In genomic region chr1:86503477-86504129, GRCh38 we compare ENCODE assay signal across 8 cellular contexts. TPM values are rescaled to one million over a fixed set of nuclear protein-coding genes. Genes with fewer than 3 reads are reported as not detected.
DNase-seq lines count a peak whose midpoint lies in the region; TF ChIP-seq lines count a peak whose summit lies in the region.

No MANE protein-coding gene starts in this region.

- no peak for TF ChIP-seq POLR2A in ovary (IDR thresholded peaks at IDR 0.05)

- TF ChIP-seq CTCF in DOHH2 (IDR thresholded peaks at IDR 0.05; ENCODE audit: low read depth, low read length, poor library complexity, severe bottlenecking) (no peak), WERI-Rb-1 (IDR thresholded peaks at IDR 0.05; ENCODE audit: low read depth, low read length) (no peak), ovary (IDR thresholded peaks at IDR 0.05) (no peak), foreskin fibroblast (IDR thresholded peaks at IDR 0.05; ENCODE audit: low read depth, low read length) (no peak)

- H3K27ac ChIP-seq in DOHH2 (ENCODE audit: low read depth, low read length) (no peak overlapping the region), WERI-Rb-1 (no peak overlapping the region), ovary (peak overlapping the region; percentile 58 to 73)

- H3K9me3 ChIP-seq in DOHH2 (ENCODE audit: control insufficient read depth, insufficient read depth, low read length) = no peaks in the 10 kb centered on the region
- H3K9me3 ChIP-seq in WERI-Rb-1 (ENCODE audit: severe bottlenecking) = no peaks in the 10 kb centered on the region
- no peaks in the 10 kb centered on the region for H3K9me3 ChIP-seq in ovary

- WGBS in ovary, 3 donors = 4 to 5% (median 5%) methylated on average over 17 of the region's 17 CpGs

- H3K4me3 ChIP-seq in DOHH2 (ENCODE audit: low read length) (peak overlapping the region; percentile 75; the same call in 1 of the 2 replicates), WERI-Rb-1 (ENCODE audit: low read depth, low read length) (peak overlapping the region; percentile 65), ovary (peak overlapping the region; percentile 24), foreskin fibroblast (ENCODE audit: low read depth in 1 of 2, low read length in 2 of 2) (no peak overlapping the region)

- peak overlapping the region; percentile 92; the same call in 1 of the 2 replicates for H3K4me2 ChIP-seq in DOHH2 (ENCODE audit: low read length)

- peaks cover 34% of the 10 kb centered on the region for H3K27me3 ChIP-seq in DOHH2 (ENCODE audit: control insufficient read depth, low read length)
- H3K27me3 ChIP-seq in WERI-Rb-1 (ENCODE audit: insufficient read depth, low read depth, severe bottlenecking) = no peaks in the 10 kb centered on the region
- no peaks in the 10 kb centered on the region for H3K27me3 ChIP-seq in ovary

- H3K36me3 ChIP-seq in DOHH2 (ENCODE audit: control insufficient read depth, low read length) (no peaks in the 10 kb centered on the region), WERI-Rb-1 (no peaks in the 10 kb centered on the region), ovary (no peaks in the 10 kb centered on the region)

- intact Hi-C loops in cardiac septum (cut with DNase I) (loop anchor here (5.0 to 10.0 kb wide), 3 partner anchors 121 to 581 kb away; partner anchors contain the start of gene SH3GLB1), ovary (cut with DNase I) (no loop called here)

- TF ChIP-seq EP300 in ovary (IDR thresholded peaks at IDR 0.05) = no peak

- peak; percentile 44 for DNase-seq in WERI-Rb-1
- DNase-seq in cardiac septum (ENCODE audit: low spot score) = peak; percentile 84
- DNase-seq in ovary = peak; percentile 58 to 73 (median 63)
- no peak for DNase-seq in stimulated activated CD4-positive, alpha-beta T cell treated with anti-CD3 and anti-CD28 coated beads, Interleukin-12 subunit alpha, Interleukin-12 subunit beta, amount 100 ng/mL, for 4 hours
- no peak for DNase-seq in NCI-H2029 treated with DMSO at 0.1 percent for 48 hours (lab: John Stamatoyannopoulos, UW)
- DNase-seq in foreskin fibroblast = no peak
- DNase-seq in AML-193 (lab: John Stamatoyannopoulos, UW) = no peak

- no peaks in the 10 kb centered on the region for H3K9me2 ChIP-seq in DOHH2 (replicated peaks; ENCODE audit: control insufficient read depth, low read length)

- H3K4me1 ChIP-seq in DOHH2 (ENCODE audit: control insufficient read depth, low read length) (peaks cover 14% of the 10 kb centered on the region), ovary (ENCODE audit: insufficient read depth) (no peaks in the 10 kb centered on the region)

- no peaks in the 10 kb centered on the region for H4K20me1 ChIP-seq in DOHH2 (ENCODE audit: control insufficient read depth, insufficient read depth, low read depth, low read length)

- no peaks in the 10 kb centered on the region for H3F3A ChIP-seq in DOHH2 (ENCODE audit: control insufficient read depth, insufficient read depth)

- no peaks in the 10 kb centered on the region for H3K79me2 ChIP-seq in DOHH2 (ENCODE audit: control insufficient read depth, low read length)

RNA-seq across cellular contexts. Expression of gene CLCA1, which starts 34.9 kb away (rescaled TPM):
- not detected for total RNA-seq in cardiac septum
- 1 to 10 TPM in 1 of 7 donors, under 1 TPM in 2, not detected in 4; 0.07 to 1.5 (median 0.43) TPM for total RNA-seq in ovary
- not detected for polyA plus RNA-seq in ovary

RNA-seq across cellular contexts. Expression of gene CLCA4, which starts 43.3 kb away (rescaled TPM):
- total RNA-seq in cardiac septum (0.13 TPM), ovary (under 1 TPM in 3 of 7 donors, not detected in 4; 0.12 to 0.23 (median 0.22) TPM)
- not detected for polyA plus RNA-seq in ovary

Comparison
In these comparisons a context has a peak if more than half of its experiments do, and no peak if none do; other contexts are left out.
1. H3K27ac ChIP-seq: peak in ovary (2 of 2); none in DOHH2 (single experiment) and WERI-Rb-1 (single experiment).
2. H3K4me3 ChIP-seq: peak in DOHH2 (single experiment), WERI-Rb-1 (single experiment) and ovary (single experiment); none in foreskin fibroblast (0 of 2).
3. DNase-seq: peak in WERI-Rb-1 (single experiment), cardiac septum (single experiment) and ovary (5 of 5); none in stimulated activated CD4-positive, alpha-beta T cell treated with anti-CD3 and anti-CD28 coated beads, Interleukin-12 subunit alpha, Interleukin-12 subunit beta, amount 100 ng/mL, for 4 hours (single experiment), NCI-H2029 treated with DMSO at 0.1 percent for 48 hours (single experiment), foreskin fibroblast (0 of 2) and AML-193 (0 of 2).